8 cellular contexts compared by ENCODE assay signal in genomic region chr10:80452688-80453391, GRCh38. TPM values are rescaled to one million over a fixed set of nuclear protein-coding genes. Genes with fewer than 3 reads are reported as not detected.
DNase-seq lines count a peak whose midpoint lies in the region; ATAC-seq and FAIRE-seq lines count a peak whose summit lies in the region.

No MANE protein-coding gene starts in this region.

- in situ Hi-C loops in HAP-1 (cut with MboI; ENCODE audit: low sequenced_read_pairs), result no loop called here

- H3K4me1 ChIP-seq in ACC112 (ENCODE audit: control insufficient read depth, insufficient read depth, low read length, unreplicated experiment) (peaks cover 17% of the 10 kb centered on the region), HUES6 (ENCODE audit: control insufficient read depth, insufficient read depth, low read length) (peaks cover 22% of the 10 kb centered on the region), HAP-1 (peaks cover 5% of the 10 kb centered on the region; the same call in 1 of the 2 replicates)

- peak overlapping the region; percentile 57 for H2AFZ ChIP-seq in ACC112 (ENCODE audit: low read length, unreplicated experiment)

- H3K4me1 Mint-ChIP-seq in naive thymus-derived CD8-positive, alpha-beta T cell, result peaks cover 23 to 49% (median 41%) of the 10 kb centered on the region in 4 donors

- DNase-seq in naive thymus-derived CD8-positive, alpha-beta T cell, result no peak
- DNase-seq in activated effector memory CD4-positive, alpha-beta T cell treated with anti-CD3 and anti-CD28 coated beads, Interleukin-2, amount 50 U/mL, for 16 hours, result no peak
- DNase-seq in RCC 7860 (ENCODE audit: low spot score) (no peak), HAP-1 (ENCODE audit: low spot score in 2 of 2) (no peak)
- DNase-seq in activated T-cell treated with anti-CD3 and anti-CD28 coated beads, Interleukin-2, amount 50 U/mL, for 48 hours, result no peak

- FAIRE-seq in RCC 7860 (lab: Jason Lieb, UNC), result no peak

- peaks cover 3% of the 10 kb centered on the region; the same call in 1 of the 2 replicates for H3K9me3 ChIP-seq in HUES6 (ENCODE audit: control insufficient read depth, insufficient read depth, low read depth, low read length)
- H3K9me3 ChIP-seq in HAP-1, result no peaks in the 10 kb centered on the region

- no peak for ATAC-seq in naive thymus-derived CD8-positive, alpha-beta T cell

- H3K36me3 ChIP-seq in ACC112 (ENCODE audit: insufficient read depth, low read length) (no peaks in the 10 kb centered on the region), HUES6 (ENCODE audit: control insufficient read depth, insufficient read depth, low read length) (no peaks in the 10 kb centered on the region), HAP-1 (replicated peaks) (no peaks in the 10 kb centered on the region)

- peak overlapping the region in 6 of 10 donors; percentile 93 to 98 (median 96) for H3K27ac Mint-ChIP-seq in naive thymus-derived CD8-positive, alpha-beta T cell

- POLR2A ChIA-PET in naive thymus-derived CD8-positive, alpha-beta T cell (lab: Charles Lee), result interaction anchor here (0.6 to 37.5 kb wide), 6 partner anchors 9 to 69 kb away, joined by 4 to 914 read pairs (median 198); no protein-coding TSS in a partner anchor

- H3K9ac ChIP-seq in HUES6 (ENCODE audit: low read length), result peak overlapping the region; percentile 67

- H3K9me3 Mint-ChIP-seq in naive thymus-derived CD8-positive, alpha-beta T cell, result no peaks in the 10 kb centered on the region

- H3K27me3 ChIP-seq in ACC112 (ENCODE audit: insufficient read depth, low read length) (no peaks in the 10 kb centered on the region), HUES6 (ENCODE audit: control insufficient read depth, insufficient read depth, low read length) (0 out of 2 replicates have a peak, but pooled peaks cover 7% of the 10 kb centered on the region), HAP-1 (ENCODE audit: low read depth) (no peaks in the 10 kb centered on the region)

- H3K4me3 Mint-ChIP-seq in naive thymus-derived CD8-positive, alpha-beta T cell, result peak overlapping the region in 5 of 10 donors; percentile 83 to 86 (median 85)

- no peak overlapping the region for H3K27ac ChIP-seq in ACC112 (ENCODE audit: low read depth, low read length)
- no peak overlapping the region for H3K27ac ChIP-seq in HUES6 (ENCODE audit: low read depth, low read length)
- H3K27ac ChIP-seq in cingulate gyrus (ENCODE audit: low read depth, low read length), result peak overlapping the region; percentile 94

- no peaks in the 10 kb centered on the region for H3K27me3 Mint-ChIP-seq in naive thymus-derived CD8-positive, alpha-beta T cell

- H3K4me3 ChIP-seq in ACC112 (ENCODE audit: low read depth, low read length) (peak overlapping the region; percentile 80), HUES6 (ENCODE audit: low read depth, low read length) (peak overlapping the region; percentile 63), HAP-1 (no peak overlapping the region)

- H3K36me3 Mint-ChIP-seq in naive thymus-derived CD8-positive, alpha-beta T cell, result peaks cover 0 to 5% (median 2%) of the 10 kb centered on the region in 3 donors

- H3K79me2 ChIP-seq in ACC112 (ENCODE audit: control insufficient read depth, insufficient read depth, low read length, unreplicated experiment), result peaks cover 35% of the 10 kb centered on the region

RNA-seq across cellular contexts. Expression of gene TSPAN14, which starts 1.3 kb away (rescaled TPM):
- 100 to 1,000 TPM; 163 to 165 TPM for total RNA-seq in naive thymus-derived CD8-positive, alpha-beta T cell
- polyA plus RNA-seq in naive thymus-derived CD8-positive, alpha-beta T cell, result 100 to 1,000 TPM; 152 to 293 (median 155) TPM

RNA-seq across cellular contexts. Expression of gene PRXL2A, which starts 44.5 kb away (rescaled TPM):
- total RNA-seq in naive thymus-derived CD8-positive, alpha-beta T cell, result 10 to 100 TPM; 10.2 to 11.6 TPM
- 10 to 100 TPM; 13.8 to 21.3 (median 16.1) TPM for polyA plus RNA-seq in naive thymus-derived CD8-positive, alpha-beta T cell
